ENCODE assay signal across 2 cellular contexts in genomic region chr16:50503868-50504531, GRCh38. TPM values are rescaled to one million over a fixed set of nuclear protein-coding genes. Genes with fewer than 3 reads are reported as not detected.
"Had no signal": no experiment of that assay in that cellular context is flagged by ENCODE, and none has a peak within 500 bp of the region (broad histone marks: within the 10 kb centered on the region; RNA-seq: fewer than 3 reads in every experiment).

No MANE protein-coding gene starts in this region.

RNA-seq across cellular contexts. Expression of gene NKD1, which starts 44.2 kb away (rescaled TPM):
- total RNA-seq: dermis blood vessel endothelial cell, endothelial cell of umbilical vein had no signal
